ENCODE assay signal across 20 cellular contexts in the genomic region with DNA sequence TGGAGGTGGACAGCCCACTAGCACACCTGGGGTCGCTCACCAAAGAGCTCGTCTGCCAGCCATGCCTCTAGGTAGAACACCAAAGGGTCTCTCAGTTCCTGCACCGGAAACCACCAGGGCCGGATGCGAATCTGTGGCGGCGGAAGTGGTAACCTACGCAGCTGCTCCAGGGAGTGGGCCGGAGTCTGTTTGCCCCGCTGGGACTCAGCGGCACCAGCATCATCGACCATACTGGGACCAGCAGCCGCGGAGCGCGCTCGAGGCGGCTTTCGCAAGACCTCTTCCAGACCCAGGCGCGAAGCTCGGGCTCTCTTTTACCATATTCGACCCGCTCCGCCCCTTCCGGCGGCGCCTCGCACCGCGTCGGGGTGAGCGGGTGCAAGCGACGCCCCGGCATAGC. TPM values are rescaled to one million over a fixed set of nuclear protein-coding genes. Genes with fewer than 3 reads are reported as not detected.
DNase-seq lines count a peak whose midpoint lies in the region; ATAC-seq and TF ChIP-seq lines count a peak whose summit lies in the region.
"Had no signal": no experiment of that assay in that cellular context is flagged by ENCODE, and none has a peak within 500 bp of the region (broad histone marks: within the 10 kb centered on the region; RNA-seq: fewer than 3 reads in every experiment).

A gene (minus strand): TSS at position 335 of the 400 bp plus-strand sequence. CDS start 105 bp downstream, at position 230.

- no peak within 1 kb of the TSS for H3K18ac ChIP-seq in neuronal stem cell (ENCODE audit: low read length)

- H3K27ac ChIP-seq in GM23338 (ENCODE audit: low read depth) (no peak within 1 kb of the TSS), PC-9 (no peak within 1 kb of the TSS), neuronal stem cell (replicated peaks; ENCODE audit: low read length) (no peak within 1 kb of the TSS), A673 (ENCODE audit: low read depth, low read length, poor library complexity, severe bottlenecking) (no peak within 1 kb of the TSS)
- H3K27ac ChIP-seq: HL-60 had no signal

- H3K79me2 ChIP-seq in GM23338 (replicated peaks; ENCODE audit: insufficient read depth) = no peaks in the 10 kb centered on the region
- no peaks in the 10 kb centered on the region for H3K79me2 ChIP-seq in PC-9 (ENCODE audit: low read depth)

- peaks cover 2% of the 10 kb centered on the region for H3K27me3 Mint-ChIP-seq in GM23338 (ENCODE audit: insufficient read depth, low read depth, poor library complexity)
- no peaks in the 10 kb centered on the region for H3K27me3 Mint-ChIP-seq in chondrocyte (ENCODE audit: low read depth)
- H3K27me3 Mint-ChIP-seq in WTC11 (ENCODE audit: low read depth) = peaks cover 9% of the 10 kb centered on the region

- H3K4me3 ChIP-seq in GM23338 = no peak within 1 kb of the TSS
- no peak within 1 kb of the TSS for H3K4me3 ChIP-seq in PC-9
- no peak within 1 kb of the TSS for H3K4me3 ChIP-seq in neuronal stem cell (ENCODE audit: low read length in 2 of 2)
- H3K4me3 ChIP-seq in BE2C (ENCODE audit: low read depth, low read length) = no peak within 1 kb of the TSS
- H3K4me3 ChIP-seq in A673 (ENCODE audit: low read depth, low read length, poor library complexity, severe bottlenecking) = no peak within 1 kb of the TSS

- CTCF ChIA-PET in PC-9 (lab: Charles Lee) (interaction anchor here (0.5 kb wide), 1 partner anchor 1799 kb away, joined by 3 read pairs; no protein-coding TSS in a partner anchor), WTC11 (lab: Charles Lee) (interaction anchor here (1.2 kb wide), 1 partner anchor 19 kb away, joined by 3 read pairs; no protein-coding TSS in a partner anchor), A673 (lab: Charles Lee) (no interaction called here)

- no peak for ATAC-seq in GM23338
- no peak for ATAC-seq in WTC11
- ATAC-seq in HG03520 (IDR thresholded peaks at IDR 0.05; ENCODE audit: unreplicated experiment) = no peak

- H3K36me3 Mint-ChIP-seq in GM23338 (ENCODE audit: low read depth) = no peaks in the 10 kb centered on the region
- H3K36me3 Mint-ChIP-seq in chondrocyte (ENCODE audit: low read depth) = no peaks in the 10 kb centered on the region
- H3K36me3 Mint-ChIP-seq in WTC11 = no peaks in the 10 kb centered on the region

- no peak for TF ChIP-seq CTCF in GM23338 (conservative IDR thresholded peaks at IDR 0.05; ENCODE audit: low read depth in 2 of 2)
- TF ChIP-seq CTCF in PC-9 (conservative IDR thresholded peaks at IDR 0.05) = no peak
- TF ChIP-seq CTCF in chondrocyte (IDR thresholded peaks at IDR 0.05) = no peak
- TF ChIP-seq CTCF in BE2C (IDR thresholded peaks at IDR 0.05; ENCODE audit: low read depth, low read length) = no peak
- TF ChIP-seq CTCF in WTC11 (IDR thresholded peaks at IDR 0.05) = no peak
- no peak for TF ChIP-seq CTCF in A673 (conservative IDR thresholded peaks at IDR 0.05; ENCODE audit: low read depth, low read length)

- H3F3A ChIP-seq in GM23338 (replicated peaks; ENCODE audit: low read depth) = no peaks in the 10 kb centered on the region
- H3F3A ChIP-seq in PC-9 (ENCODE audit: insufficient read depth, low read depth) = no peaks in the 10 kb centered on the region

- H3K4me2 ChIP-seq in GM23338 (no peak within 1 kb of the TSS), PC-9 (no peak within 1 kb of the TSS), neuronal stem cell (ENCODE audit: insufficient read depth, low read length, poor library complexity, severe bottlenecking) (no peak within 1 kb of the TSS)

- no TSS peak for BruUV-seq in PC-9 (replicated peaks; lab: Mats Ljungman, UMichigan)
- no TSS peak for BruUV-seq in A673 (replicated peaks; lab: Mats Ljungman, UMichigan)

- intact Hi-C loops in PC-9 (cut with micrococcal nuclease; ENCODE audit: unreplicated experiment) = no loop called here
- intact Hi-C loops in A673 (cut with micrococcal nuclease; ENCODE audit: unreplicated experiment) = no loop called here

- H4K8ac ChIP-seq in neuronal stem cell (ENCODE audit: low read depth, low read length) = no peak within 1 kb of the TSS

- H4K20me1 ChIP-seq in GM23338 (replicated peaks; ENCODE audit: insufficient read depth) (no peaks in the 10 kb centered on the region), PC-9 (ENCODE audit: insufficient read depth) (no peaks in the 10 kb centered on the region)

- H3K27me3 ChIP-seq in GM23338 (ENCODE audit: insufficient read depth) = no peaks in the 10 kb centered on the region
- no peaks in the 10 kb centered on the region for H3K27me3 ChIP-seq in PC-9 (ENCODE audit: insufficient read depth, low read depth)
- H3K27me3 ChIP-seq in neuronal stem cell (ENCODE audit: control insufficient read depth in 3 of 3, insufficient read depth in 3 of 3, low read depth in 1 of 3, low read length in 3 of 3) = no peaks in the 10 kb centered on the region
- no peaks in the 10 kb centered on the region for H3K27me3 ChIP-seq in BE2C
- H3K27me3 ChIP-seq in A673 (replicated peaks; ENCODE audit: insufficient read depth, low read depth, low read length, poor library complexity) = no peaks in the 10 kb centered on the region

- H3K4ac ChIP-seq in neuronal stem cell (ENCODE audit: low read length) = no peak within 1 kb of the TSS

- H3K36me3 ChIP-seq in GM23338 (ENCODE audit: insufficient read depth) = no peaks in the 10 kb centered on the region
- H3K36me3 ChIP-seq in PC-9 (ENCODE audit: low read depth) = no peaks in the 10 kb centered on the region
- no peaks in the 10 kb centered on the region for H3K36me3 ChIP-seq in neuronal stem cell (replicated peaks in 1 of 2; ENCODE audit: control insufficient read depth in 2 of 2, insufficient read depth in 2 of 2, low read length in 2 of 2)
- no peaks in the 10 kb centered on the region for H3K36me3 ChIP-seq in BE2C
- H3K36me3 ChIP-seq in A673 (ENCODE audit: insufficient read depth, low read length, poor library complexity, severe bottlenecking) = no peaks in the 10 kb centered on the region

- H3K9me3 Mint-ChIP-seq in GM23338 (peaks cover 10% of the 10 kb centered on the region; the same call in 2 of the 3 replicates), chondrocyte (ENCODE audit: low read depth) (no peaks in the 10 kb centered on the region), WTC11 (peaks cover 7% of the 10 kb centered on the region; the same call in 1 of the 2 replicates)

- H3K9me3 ChIP-seq in PC-9 (ENCODE audit: insufficient read depth, low read depth) = peaks cover 5% of the 10 kb centered on the region; the same call in 1 of the 2 replicates
- H3K9me3 ChIP-seq in neuronal stem cell (replicated peaks in 1 of 2; ENCODE audit: control insufficient read depth in 2 of 2, insufficient read depth in 1 of 2, low read depth in 1 of 2, low read length in 2 of 2) = peaks cover 0 to 2% of the 10 kb centered on the region in 2 donors
- H3K9me3 ChIP-seq in BE2C = no peaks in the 10 kb centered on the region
- H3K9me3 ChIP-seq in A673 (ENCODE audit: low read depth, low read length, poor library complexity, severe bottlenecking) = no peaks in the 10 kb centered on the region

- no peak within 1 kb of the TSS for H3K27ac Mint-ChIP-seq in GM23338
- no peak within 1 kb of the TSS for H3K27ac Mint-ChIP-seq in chondrocyte (ENCODE audit: unreplicated experiment)
- H3K27ac Mint-ChIP-seq in WTC11 = no peak within 1 kb of the TSS
- H3K27ac Mint-ChIP-seq: B cell had no signal

- H2BK120ac ChIP-seq in neuronal stem cell (ENCODE audit: low read depth, low read length) = no peak within 1 kb of the TSS

- no peak within 1 kb of the TSS for H2BK15ac ChIP-seq in neuronal stem cell (ENCODE audit: low read length)

- peak within 1 kb of the TSS; percentile 63 for H2AK5ac ChIP-seq in neuronal stem cell (ENCODE audit: low read depth, low read length)

- DNase-seq in GM23338 (ENCODE audit: low spot score) (no peak), PC-9 (no peak), chondrocyte (ENCODE audit: low spot score) (peak; percentile 89), neuronal stem cell (ENCODE audit: low spot score) (no peak), BE2C (no peak), WTC11 (ENCODE audit: low spot score) (no peak), A673 (ENCODE audit: low spot score) (no peak)
- DNase-seq: 8988T; C1 segment of cervical spinal cord; CD4-positive, CD25-positive, alpha-beta regulatory T cell; CD8-positive, alpha-beta memory T cell; COR-L47; DMS 273 treated with DMSO at 0.1 percent for 48 hours; GOT3; H9; IMR-90; KG1 had no signal

- no peak within 1 kb of the TSS for H3K14ac ChIP-seq in neuronal stem cell (ENCODE audit: low read length)

- H4K91ac ChIP-seq in neuronal stem cell (ENCODE audit: low read depth, low read length, poor library complexity) = no peak within 1 kb of the TSS

- H2BK12ac ChIP-seq in neuronal stem cell (ENCODE audit: low read length) = no peak within 1 kb of the TSS

- no peak within 1 kb of the TSS for H2BK5ac ChIP-seq in neuronal stem cell (ENCODE audit: low read length)

- POLR2A ChIA-PET in PC-9 (lab: Charles Lee; ENCODE audit: unreplicated experiment) = no interaction called here
- POLR2A ChIA-PET in WTC11 (lab: Charles Lee) = no interaction called here
- POLR2A ChIA-PET in A673 (lab: Charles Lee; ENCODE audit: low non-redundant PET) = no interaction called here

- no peak within 1 kb of the TSS for H3K9ac ChIP-seq in neuronal stem cell (ENCODE audit: low read depth, low read length, poor library complexity)

- no peak within 1 kb of the TSS for H3K4me3 Mint-ChIP-seq in GM23338
- no peak within 1 kb of the TSS for H3K4me3 Mint-ChIP-seq in chondrocyte (ENCODE audit: unreplicated experiment)
- no peak within 1 kb of the TSS for H3K4me3 Mint-ChIP-seq in WTC11
- H3K4me3 Mint-ChIP-seq: B cell; CD8-positive, alpha-beta memory T cell; H9 had no signal

- no CpG with 5 or more reads among the region's 36 CpGs for WGBS in neuronal stem cell (ENCODE audit: extremely low coverage in 2 of 2, insufficient read length in 2 of 2, insufficient replicate concordance in 1 of 2), 2 donors

- H3K79me1 ChIP-seq in neuronal stem cell (ENCODE audit: low read depth, low read length) = peaks cover 2% of the 10 kb centered on the region

- H3K4me1 Mint-ChIP-seq in GM23338 (peaks cover 8% of the 10 kb centered on the region), chondrocyte (ENCODE audit: low read depth) (no peaks in the 10 kb centered on the region), WTC11 (peaks cover 12% of the 10 kb centered on the region)
- H3K4me1 Mint-ChIP-seq: B cell; CD8-positive, alpha-beta memory T cell had no signal

- H3K4me1 ChIP-seq in GM23338 (ENCODE audit: insufficient read depth) (peaks cover 11% of the 10 kb centered on the region; the same call in 1 of the 2 replicates), PC-9 (replicated peaks; ENCODE audit: insufficient read depth) (no peaks in the 10 kb centered on the region), neuronal stem cell (ENCODE audit: control insufficient read depth in 2 of 2, insufficient read depth in 1 of 2, low read depth in 1 of 2, low read length in 2 of 2) (no peaks in the 10 kb centered on the region), BE2C (no peaks in the 10 kb centered on the region), A673 (ENCODE audit: insufficient read depth, low read length, poor library complexity, severe bottlenecking) (no peaks in the 10 kb centered on the region)

- H2AFZ ChIP-seq in GM23338 (0 out of 2 replicates have a peak within 1 kb of the TSS, but pooled peaks have one; percentile 16), PC-9 (no peak within 1 kb of the TSS), neuronal stem cell (ENCODE audit: low read length) (no peak within 1 kb of the TSS)

- H3K23ac ChIP-seq in neuronal stem cell (ENCODE audit: low read depth, low read length, poor library complexity) = peak within 1 kb of the TSS; percentile 43

- H3K9me2 ChIP-seq in GM23338 (ENCODE audit: insufficient read depth) (no peaks in the 10 kb centered on the region), PC-9 (ENCODE audit: insufficient read depth) (no peaks in the 10 kb centered on the region)

RNA-seq across cellular contexts. Expression of the gene that starts here (rescaled TPM):
- total RNA-seq in GM23338 (2014; rRNA removed; shearing (Covaris generic)) = not detected in 2 replicates
- 0.73 and 2.1 TPM in 2 replicates for polyA plus RNA-seq in GM23338 (2016; fragmentation: Nextera tagmentation; extraction: Ambion mirVana)
- total RNA-seq in PC-9 (2021) (10.9 and 12.2 TPM in 2 replicates), chondrocyte (not detected in 3 replicates), WTC11 (2021) (0.87 to 1.1 TPM (median 0.89 TPM) in 3 replicates), A673 (2021) (not detected in 2 replicates)
- not detected for polyA plus RNA-seq in neuronal stem cell (2013, experiment 1 of 2)
- polyA plus RNA-seq in neuronal stem cell (2013, experiment 2 of 2) = not detected
- not detected for polyA plus RNA-seq in BE2C (2012; ENCODE audit: insufficient read depth, insufficient read length, low read depth)
- total RNA-seq: B cell, H9, IMR-90 had no signal
- polyA plus RNA-seq: CD8-positive, alpha-beta memory T cell; IMR-90 had no signal

Comparison
In these comparisons a context has a peak if more than half of its experiments do, and no peak if none do; other contexts are left out.
1. Peak in DNase-seq in chondrocyte; RNA of the gene not detected or under 1 TPM.